Comparison of ENCODE assay signal across 7 cellular contexts in the genomic region with DNA sequence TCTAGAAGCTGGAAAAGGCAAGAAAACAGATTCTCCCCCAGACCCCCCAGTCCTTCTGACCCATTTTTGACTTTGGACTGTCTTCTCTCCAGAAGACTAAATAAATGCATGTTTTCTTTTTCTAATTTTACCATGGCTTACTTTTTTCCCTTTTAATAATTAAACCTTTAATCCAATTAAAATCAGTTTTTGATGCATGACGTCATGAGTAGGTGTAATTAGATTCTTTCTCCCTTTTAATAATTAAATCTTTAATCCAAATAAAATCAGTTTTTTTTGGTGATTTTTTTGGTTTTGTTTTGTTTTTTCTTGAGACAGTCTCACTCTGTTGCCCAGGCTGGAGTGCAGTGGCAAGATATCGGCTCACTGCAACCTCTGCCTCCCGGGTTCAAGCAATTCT.
"Had no signal": no experiment of that assay in that cellular context is flagged by ENCODE, and none has a peak within 500 bp of the region (broad histone marks: within the 10 kb centered on the region; RNA-seq: fewer than 3 reads in every experiment).

No MANE protein-coding gene starts in this region.

- DNase-seq: GDM1, GF-D8 had no signal

- FAIRE-seq: G401.6, GM12891, GM12892, GM18507, GM19239 had no signal
